ENCODE assay signal across 15 cellular contexts in genomic region chr7:3591944-3592343, GRCh38.
"Had no signal": no experiment of that assay in that cellular context is flagged by ENCODE, and none has a peak within 500 bp of the region (broad histone marks: within the 10 kb centered on the region; RNA-seq: fewer than 3 reads in every experiment).

No MANE protein-coding gene starts in this region.

- H3K27ac Mint-ChIP-seq: activated naive CD4-positive, alpha-beta T cell treated with anti-CD3 and anti-CD28 coated beads, Interleukin-2, amount 50 U/mL, for 24 hours; dendritic cell treated with granulocyte-macrophage colony-stimulating factor and Interleukin-4, amounts not matched to agents 40 ng/mL and 50 ng/mL, for 4 days; immature natural killer cell; stimulated activated naive CD8-positive, alpha-beta T cell treated with anti-CD3 and anti-CD28 coated beads, Interleukin-15, amount 100 ng/mL, for 72 hours had no signal

- DNase-seq: activated T-cell treated with anti-CD3 and anti-CD28 coated beads, Interleukin-2, amount 50 U/mL, for 1 hour; immature natural killer cell; nephron progenitor cell; ovary; stimulated activated CD4-positive, alpha-beta T cell treated with anti-CD3 and anti-CD28 coated beads, Interleukin-15, amount 100 ng/mL, for 24 hours; stimulated activated CD4-positive, alpha-beta T cell treated with anti-CD3 and anti-CD28 coated beads, Interleukin-4, amount 100 ng/mL, for 4 hours; stimulated activated naive CD8-positive, alpha-beta T cell treated with anti-CD3 and anti-CD28 coated beads, Interleukin-15, amount 100 ng/mL, for 72 hours; T-helper 2 cell; testis had no signal

- H3K4me3 Mint-ChIP-seq: activated naive CD4-positive, alpha-beta T cell treated with anti-CD3 and anti-CD28 coated beads, Interleukin-2, amount 50 U/mL, for 24 hours; central memory CD8-positive, alpha-beta T cell; dendritic cell treated with granulocyte-macrophage colony-stimulating factor and Interleukin-4, amounts not matched to agents 40 ng/mL and 50 ng/mL, for 4 days; immature natural killer cell; nephron progenitor cell; stimulated activated naive CD8-positive, alpha-beta T cell treated with anti-CD3 and anti-CD28 coated beads, Interleukin-15, amount 100 ng/mL, for 72 hours had no signal

- ATAC-seq: activated CD4-positive, CD25-positive, alpha-beta regulatory T cell treated with anti-CD3 and anti-CD28 coated beads, Interleukin-2, amount 50 U/mL, for 24 hours; esophagus mucosa; stimulated activated naive CD8-positive, alpha-beta T cell treated with anti-CD3 and anti-CD28 coated beads, Interleukin-15, amount 100 ng/mL, for 72 hours had no signal

- H3K9me3 Mint-ChIP-seq: activated naive CD4-positive, alpha-beta T cell treated with anti-CD3 and anti-CD28 coated beads, Interleukin-2, amount 50 U/mL, for 24 hours; central memory CD8-positive, alpha-beta T cell; immature natural killer cell; nephron progenitor cell; stimulated activated naive CD8-positive, alpha-beta T cell treated with anti-CD3 and anti-CD28 coated beads, Interleukin-15, amount 100 ng/mL, for 72 hours had no signal

- H3K27ac ChIP-seq: ovary, testis had no signal

- FAIRE-seq: endometrium had no signal

- H3K4me1 Mint-ChIP-seq: central memory CD8-positive, alpha-beta T cell; immature natural killer cell; stimulated activated naive CD8-positive, alpha-beta T cell treated with anti-CD3 and anti-CD28 coated beads, Interleukin-15, amount 100 ng/mL, for 72 hours had no signal

- H3K27me3 Mint-ChIP-seq: activated naive CD4-positive, alpha-beta T cell treated with anti-CD3 and anti-CD28 coated beads, Interleukin-2, amount 50 U/mL, for 24 hours; dendritic cell treated with granulocyte-macrophage colony-stimulating factor and Interleukin-4, amounts not matched to agents 40 ng/mL and 50 ng/mL, for 4 days; stimulated activated naive CD8-positive, alpha-beta T cell treated with anti-CD3 and anti-CD28 coated beads, Interleukin-15, amount 100 ng/mL, for 72 hours had no signal

- H3K36me3 Mint-ChIP-seq: activated naive CD4-positive, alpha-beta T cell treated with anti-CD3 and anti-CD28 coated beads, Interleukin-2, amount 50 U/mL, for 24 hours; immature natural killer cell had no signal
